ENCODE assay signal across 17 cellular contexts in the genomic region with DNA sequence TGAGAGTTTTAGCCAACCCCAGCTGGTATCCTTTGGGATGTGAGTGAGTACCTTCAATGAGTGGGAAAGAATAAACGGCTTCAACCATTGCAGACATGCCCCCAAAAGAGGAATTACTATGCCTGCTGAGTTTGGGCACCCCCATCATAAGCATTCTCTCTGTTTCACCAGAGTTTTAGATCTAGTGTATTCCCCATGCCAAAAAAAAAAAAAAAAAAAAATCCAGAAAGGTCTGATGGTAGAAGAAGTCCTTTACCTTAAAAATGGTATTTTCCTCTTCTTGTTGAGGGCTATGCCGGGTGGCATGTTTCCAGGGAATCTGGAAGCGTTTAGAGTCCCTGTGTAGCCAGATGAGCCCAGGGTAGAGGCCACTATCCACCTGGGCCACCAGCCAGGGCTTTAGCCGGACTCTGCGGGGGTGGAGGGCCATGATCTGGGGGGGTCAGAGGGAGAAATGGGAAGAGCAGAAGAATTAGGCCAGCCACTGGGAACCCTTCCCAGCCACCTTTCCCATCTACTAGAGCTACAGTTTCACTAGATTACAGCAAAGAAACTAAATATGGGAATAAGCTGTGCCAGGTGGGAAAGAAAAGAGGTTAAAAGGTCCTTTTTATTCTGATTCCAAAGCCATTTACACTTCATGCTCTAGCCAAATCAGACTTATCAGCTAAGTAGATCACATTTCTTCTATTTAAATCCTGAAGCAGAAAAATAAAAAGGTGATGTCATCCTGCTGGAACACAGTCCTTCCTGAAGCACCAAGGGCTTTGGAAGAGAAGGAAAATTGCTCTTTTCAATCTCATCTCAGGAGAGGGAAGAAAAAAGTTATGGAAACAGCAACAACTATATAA. TPM values are rescaled to one million over a fixed set of nuclear protein-coding genes. Genes with fewer than 3 reads are reported as not detected.
DNase-seq lines count a peak whose midpoint lies in the region; ATAC-seq, FAIRE-seq and TF ChIP-seq lines count a peak whose summit lies in the region.
"Had no signal": no experiment of that assay in that cellular context is flagged by ENCODE, and none has a peak within 500 bp of the region (broad histone marks: within the 10 kb centered on the region; RNA-seq: fewer than 3 reads in every experiment).

No MANE protein-coding gene starts in this region.

- CTCF ChIA-PET in endothelial cell of umbilical vein (lab: Charles Lee), result interaction anchor here (0.6 to 2.7 kb wide), 4 partner anchors 10 to 32 kb away, joined by 3 to 20 read pairs (median 6); partner anchors contain the start of gene C1orf74
- CTCF ChIA-PET in CD8-positive, alpha-beta memory T cell (lab: Charles Lee), result no interaction called here

- H4K20me1 ChIP-seq in endothelial cell of umbilical vein (replicated peaks; ENCODE audit: control insufficient read depth, extremely low read depth, insufficient read depth, low read length), result no peaks in the 10 kb centered on the region

- H3K9ac ChIP-seq in endothelial cell of umbilical vein (replicated peaks; ENCODE audit: extremely low read depth, insufficient read depth, low read length), result peak overlapping the region; percentile 91
- H3K9ac ChIP-seq in mucosa of stomach (ENCODE audit: low read length), result peak overlapping the region; percentile 42

- TF ChIP-seq CTCF in endothelial cell of umbilical vein (IDR thresholded peaks at IDR 0.05; ENCODE audit: extremely low read depth in 1 of 2, insufficient read depth in 1 of 2, low read depth in 1 of 2, low read length in 2 of 2), result no peak
- no peak for TF ChIP-seq CTCF in mucosa of descending colon (IDR thresholded peaks at IDR 0.05)

- H3K36me3 Mint-ChIP-seq in CD8-positive, alpha-beta memory T cell, result peaks cover 5 to 9% (median 6%) of the 10 kb centered on the region in 3 donors
- H3K36me3 Mint-ChIP-seq: activated naive CD8-positive, alpha-beta T cell treated with anti-CD3 and anti-CD28 coated beads, Interleukin-2, amount 10 ng/mL, durations not matched to agents 7 days and 5 days had no signal

- no peaks in the 10 kb centered on the region for H3K9me1 ChIP-seq in endothelial cell of umbilical vein (replicated peaks; ENCODE audit: control insufficient read depth, extremely low read depth, insufficient read depth, low read length)

- peak overlapping the region; percentile 99 for H3K27ac ChIP-seq in endothelial cell of umbilical vein (ENCODE audit: insufficient read depth, low read depth, low read length)
- H3K27ac ChIP-seq in CD8-positive, alpha-beta memory T cell (ENCODE audit: low read depth, low read length), result no peak overlapping the region
- H3K27ac ChIP-seq: A549, SJSA1, spleen, WERI-Rb-1 had no signal

- H2AFZ ChIP-seq in endothelial cell of umbilical vein (ENCODE audit: low read depth, low read length), result no peak overlapping the region

- POLR2A ChIA-PET in endothelial cell of umbilical vein (lab: Charles Lee), result interaction anchor here (1.5 kb wide), 1 partner anchor 39 kb away, joined by 6 read pairs; no protein-coding TSS in a partner anchor
- POLR2A ChIA-PET in CD8-positive, alpha-beta memory T cell (lab: Charles Lee), result interaction anchor here (1.1 kb wide), 1 partner anchor 16 kb away, joined by 3 read pairs; the partner anchor contains the start of gene C1orf74

- H3K79me2 ChIP-seq in endothelial cell of umbilical vein (ENCODE audit: control insufficient read depth, insufficient read depth, low read length), result no peaks in the 10 kb centered on the region

- H3K9me3 ChIP-seq in endothelial cell of umbilical vein (replicated peaks; ENCODE audit: control insufficient read depth, insufficient read depth, low read length), result no peaks in the 10 kb centered on the region
- H3K9me3 ChIP-seq in mucosa of stomach (ENCODE audit: control insufficient read depth, low read length), result no peaks in the 10 kb centered on the region
- no peaks in the 10 kb centered on the region for H3K9me3 ChIP-seq in CD8-positive, alpha-beta memory T cell (ENCODE audit: low read length)
- H3K9me3 ChIP-seq in mucosa of descending colon, result no peaks in the 10 kb centered on the region
- H3K9me3 ChIP-seq: A549, gastroesophageal sphincter, SJSA1, spleen had no signal

- H3K27me3 ChIP-seq in endothelial cell of umbilical vein (ENCODE audit: control insufficient read depth in 2 of 2, insufficient read depth in 2 of 2, low read length in 2 of 2) (no peaks in the 10 kb centered on the region), mucosa of stomach (ENCODE audit: control insufficient read depth, insufficient read depth, low read length) (no peaks in the 10 kb centered on the region)
- no peaks in the 10 kb centered on the region for H3K27me3 ChIP-seq in CD8-positive, alpha-beta memory T cell (ENCODE audit: insufficient read depth, low read length, poor library complexity, severe bottlenecking)
- H3K27me3 ChIP-seq: gastroesophageal sphincter, SJSA1 had no signal

- peak; percentile 88 for FAIRE-seq in endothelial cell of umbilical vein (lab: Jason Lieb, UNC)
- FAIRE-seq: A549 had no signal

- peak; percentile 24 for ATAC-seq in Right ventricle myocardium superior (ENCODE audit: poor library complexity)
- ATAC-seq in Right ventricle myocardium inferior, result no peak
- ATAC-seq in mucosa of descending colon, result no peak
- ATAC-seq: A549 had no signal

- H3K4me3 ChIP-seq in endothelial cell of umbilical vein (replicated peaks in 1 of 3; ENCODE audit: insufficient read depth in 1 of 3, low read depth in 1 of 3, low read length in 3 of 3) (peak overlapping the region in 2 of 3 experiments; percentile 13 to 40), mucosa of stomach (ENCODE audit: low read length) (no peak overlapping the region), mucosa of descending colon (no peak overlapping the region)
- H3K4me3 ChIP-seq in CD8-positive, alpha-beta memory T cell (ENCODE audit: low read length), result no peak overlapping the region
- H3K4me3 ChIP-seq: A549, dorsolateral prefrontal cortex, gastroesophageal sphincter, SJSA1, spleen had no signal

- H3K4me1 ChIP-seq in endothelial cell of umbilical vein (ENCODE audit: control insufficient read depth, extremely low read depth, insufficient read depth, low read length) (peaks cover 25% of the 10 kb centered on the region), mucosa of stomach (ENCODE audit: control insufficient read depth, insufficient read depth, low read length) (peaks cover 34% of the 10 kb centered on the region), mucosa of descending colon (ENCODE audit: low read depth) (no peaks in the 10 kb centered on the region)
- peaks cover 9% of the 10 kb centered on the region for H3K4me1 ChIP-seq in CD8-positive, alpha-beta memory T cell (ENCODE audit: insufficient read depth, low read length)
- H3K4me1 ChIP-seq: A549, SJSA1 had no signal

- intact Hi-C loops in Right ventricle myocardium superior (cut with DNase I) (no loop called here), Right ventricle myocardium inferior (cut with DNase I) (no loop called here), endothelial cell of umbilical vein (cut with micrococcal nuclease) (loop anchor here (2.0 kb wide), 1 partner anchor 32 kb away; no protein-coding TSS in a partner anchor), mucosa of descending colon (cut with DNase I, micrococcal nuclease) (no loop called here)

- H3K27me3 Mint-ChIP-seq in CD8-positive, alpha-beta memory T cell, result peaks cover 13 to 23% of the 10 kb centered on the region in 2 donors
- H3K27me3 Mint-ChIP-seq: activated naive CD8-positive, alpha-beta T cell treated with anti-CD3 and anti-CD28 coated beads, Interleukin-2, amount 10 ng/mL, durations not matched to agents 7 days and 5 days had no signal

- H3K4me3 Mint-ChIP-seq in CD8-positive, alpha-beta memory T cell, result no peak overlapping the region
- H3K4me3 Mint-ChIP-seq: activated naive CD8-positive, alpha-beta T cell treated with anti-CD3 and anti-CD28 coated beads, Interleukin-2, amount 10 ng/mL, durations not matched to agents 7 days and 5 days; neural crest cell had no signal

- H3K9me3 Mint-ChIP-seq in CD8-positive, alpha-beta memory T cell, result peaks cover 0 to 2% (median 0%) of the 10 kb centered on the region in 5 donors
- H3K9me3 Mint-ChIP-seq: activated naive CD8-positive, alpha-beta T cell treated with anti-CD3 and anti-CD28 coated beads, Interleukin-2, amount 10 ng/mL, durations not matched to agents 7 days and 5 days; neural crest cell had no signal

- peaks cover 0 to 1% of the 10 kb centered on the region in 2 experiments for H3K36me3 ChIP-seq in endothelial cell of umbilical vein (ENCODE audit: control insufficient read depth in 2 of 2, extremely low read depth in 1 of 2, insufficient read depth in 2 of 2, low read length in 2 of 2)
- H3K36me3 ChIP-seq in mucosa of stomach (ENCODE audit: control insufficient read depth, insufficient read depth, low read length), result peaks cover 10% of the 10 kb centered on the region
- H3K36me3 ChIP-seq in CD8-positive, alpha-beta memory T cell (ENCODE audit: insufficient read depth, low read length), result no peaks in the 10 kb centered on the region
- no peaks in the 10 kb centered on the region for H3K36me3 ChIP-seq in mucosa of descending colon (ENCODE audit: low read depth)
- H3K36me3 ChIP-seq: gastroesophageal sphincter, SJSA1, spleen, WERI-Rb-1 had no signal

- H3K27ac Mint-ChIP-seq in CD8-positive, alpha-beta memory T cell, result no peak overlapping the region
- H3K27ac Mint-ChIP-seq: activated naive CD8-positive, alpha-beta T cell treated with anti-CD3 and anti-CD28 coated beads, Interleukin-2, amount 10 ng/mL, durations not matched to agents 7 days and 5 days had no signal

- no peak for TF ChIP-seq POLR2A in endothelial cell of umbilical vein (IDR thresholded peaks at IDR 0.05; ENCODE audit: low read depth, low read length)

- DNase-seq in Right ventricle myocardium superior, result peak; percentile 50
- DNase-seq in Right ventricle myocardium inferior (ENCODE audit: missing footprints), result no peak
- DNase-seq in endothelial cell of umbilical vein (ENCODE audit: low read depth, low spot score), result peak; percentile 87
- DNase-seq in activated CD8-positive, alpha-beta memory T cell treated with anti-CD3 and anti-CD28 coated beads, Interleukin-2, amount 50 U/mL, for 4 hours, result no peak
- no peak for DNase-seq in CD8-positive, alpha-beta memory T cell
- no peak for DNase-seq in mucosa of descending colon
- DNase-seq in NCI-H1105 (lab: John Stamatoyannopoulos, UW), result no peak
- DNase-seq: activated CD8-positive, alpha-beta memory T cell treated with anti-CD3 and anti-CD28 coated beads, Interleukin-2, amount 50 U/mL, for 48 hours; activated naive CD8-positive, alpha-beta T cell treated with anti-CD3 and anti-CD28 coated beads, Interleukin-2, amount 10 ng/mL, durations not matched to agents 7 days and 5 days; spleen; WERI-Rb-1 had no signal

- peak overlapping the region; percentile 72 for H3K4me2 ChIP-seq in endothelial cell of umbilical vein (ENCODE audit: insufficient read depth, low read length)
- H3K4me2 ChIP-seq: A549 had no signal

- dilution Hi-C loops in endothelial cell of umbilical vein (cut with MboI; ENCODE audit: extremely low pct_ligation_motif_present, low sequenced_read_pairs), result no loop called here

- H3K4me1 Mint-ChIP-seq in CD8-positive, alpha-beta memory T cell, result peaks cover 5 to 11% (median 6%) of the 10 kb centered on the region in 3 donors

- no TSS peak for BruUV-seq in endothelial cell of umbilical vein (replicated peaks; lab: Mats Ljungman, UMichigan)

RNA-seq across cellular contexts. Expression of gene IRF6, which starts 4.7 kb away (rescaled TPM):
- 31.6 TPM for total RNA-seq in Right ventricle myocardium superior
- total RNA-seq in Right ventricle myocardium inferior, result 29.7 TPM
- total RNA-seq in endothelial cell of umbilical vein, result 22.1 and 42.0 TPM in 2 replicates
- polyA plus RNA-seq in endothelial cell of umbilical vein, result 55.8 and 65.0 TPM in 2 replicates
- polyA plus RNA-seq in endothelial cell of umbilical vein (2011; cell fraction: cytosol; rRNA removed), result 33.7 and 34.7 TPM in 2 replicates
- 120 and 125 TPM in 2 replicates for polyA plus RNA-seq in endothelial cell of umbilical vein (2011; cell fraction: nucleus; rRNA removed)
- 3.6 and 7.9 TPM in 2 replicates for polyA plus RNA-seq in endothelial cell of umbilical vein (2012)
- 176 and 196 TPM in 2 replicates for polyA minus RNA-seq in endothelial cell of umbilical vein
- not detected for polyA minus RNA-seq in endothelial cell of umbilical vein (2011; cell fraction: cytosol; rRNA and poly(A)+ RNA removed)
- polyA minus RNA-seq in endothelial cell of umbilical vein (2011; cell fraction: nucleus; rRNA and poly(A)+ RNA removed), result 126 and 158 TPM in 2 replicates
- 1 to 10 TPM; 1.2 TPM for total RNA-seq in CD8-positive, alpha-beta memory T cell
- polyA plus RNA-seq in CD8-positive, alpha-beta memory T cell, result 1.0 TPM
- 100 to 1,000 TPM in 1 of 3 donors, 10 to 100 TPM in 2; 42.9 to 115 (median 96.9) TPM for total RNA-seq in mucosa of descending colon
- total RNA-seq: SJSA1 had no signal

RNA-seq across cellular contexts. Expression of gene C1orf74, which starts 16.9 kb away (rescaled TPM):
- 1.9 TPM for total RNA-seq in Right ventricle myocardium superior
- 1.8 TPM for total RNA-seq in Right ventricle myocardium inferior
- 2.3 and 3.0 TPM in 2 replicates for total RNA-seq in endothelial cell of umbilical vein
- 2.4 TPM in 2 replicates for polyA plus RNA-seq in endothelial cell of umbilical vein
- polyA plus RNA-seq in endothelial cell of umbilical vein (2011; cell fraction: cytosol; rRNA removed), result 1.1 and 1.7 TPM in 2 replicates
- polyA plus RNA-seq in endothelial cell of umbilical vein (2011; cell fraction: nucleus; rRNA removed), result 12.1 and 12.6 TPM in 2 replicates
- 1.2 and 1.3 TPM in 2 replicates for polyA plus RNA-seq in endothelial cell of umbilical vein (2012)
- polyA minus RNA-seq in endothelial cell of umbilical vein, result 7.8 and 11.1 TPM in 2 replicates
- 1.1 TPM for polyA minus RNA-seq in endothelial cell of umbilical vein (2011; cell fraction: cytosol; rRNA and poly(A)+ RNA removed)
- 24.5 and 31.8 TPM in 2 replicates for polyA minus RNA-seq in endothelial cell of umbilical vein (2011; cell fraction: nucleus; rRNA and poly(A)+ RNA removed)
- 1 to 10 TPM; 2.2 TPM for total RNA-seq in CD8-positive, alpha-beta memory T cell
- polyA plus RNA-seq in CD8-positive, alpha-beta memory T cell, result 0.35 TPM
- total RNA-seq in mucosa of descending colon, result 1 to 10 TPM; 1.9 to 3.4 (median 2.7) TPM

RNA-seq across cellular contexts. Expression of gene UTP25, which starts 26.6 kb away (rescaled TPM):
- total RNA-seq in Right ventricle myocardium superior, result 2.1 TPM
- total RNA-seq in Right ventricle myocardium inferior, result 2.6 TPM
- 10.5 and 11.7 TPM in 2 replicates for total RNA-seq in endothelial cell of umbilical vein
- 5.9 and 6.6 TPM in 2 replicates for polyA plus RNA-seq in endothelial cell of umbilical vein
- polyA plus RNA-seq in endothelial cell of umbilical vein (2011; cell fraction: cytosol; rRNA removed), result 5.3 and 5.7 TPM in 2 replicates
- 23.9 and 27.8 TPM in 2 replicates for polyA plus RNA-seq in endothelial cell of umbilical vein (2011; cell fraction: nucleus; rRNA removed)
- 6.5 and 9.0 TPM in 2 replicates for polyA plus RNA-seq in endothelial cell of umbilical vein (2012)
- polyA minus RNA-seq in endothelial cell of umbilical vein, result 20.9 and 22.0 TPM in 2 replicates
- polyA minus RNA-seq in endothelial cell of umbilical vein (2011; cell fraction: cytosol; rRNA and poly(A)+ RNA removed), result 10.0 TPM
- 47.3 and 73.9 TPM in 2 replicates for polyA minus RNA-seq in endothelial cell of umbilical vein (2011; cell fraction: nucleus; rRNA and poly(A)+ RNA removed)
- 10 to 100 TPM; 14.9 to 15.2 TPM for total RNA-seq in CD8-positive, alpha-beta memory T cell
- polyA plus RNA-seq in CD8-positive, alpha-beta memory T cell, result 4.9 TPM
- total RNA-seq in mucosa of descending colon, result 1 to 10 TPM; 5.4 to 8.8 (median 6.7) TPM

RNA-seq across cellular contexts. Expression of gene TRAF3IP3, which starts 45.4 kb away (rescaled TPM):
- 0.70 TPM for total RNA-seq in Right ventricle myocardium superior
- 1.7 TPM for total RNA-seq in Right ventricle myocardium inferior
- total RNA-seq in endothelial cell of umbilical vein, result not detected in 2 replicates
- polyA plus RNA-seq in endothelial cell of umbilical vein, result not detected in 2 replicates
- not detected in 2 replicates for polyA plus RNA-seq in endothelial cell of umbilical vein (2011; cell fraction: cytosol; rRNA removed)
- polyA plus RNA-seq in endothelial cell of umbilical vein (2011; cell fraction: nucleus; rRNA removed), result not detected in 2 replicates
- polyA plus RNA-seq in endothelial cell of umbilical vein (2012), result not detected in 2 replicates
- polyA minus RNA-seq in endothelial cell of umbilical vein, result not detected in 2 replicates
- not detected for polyA minus RNA-seq in endothelial cell of umbilical vein (2011; cell fraction: cytosol; rRNA and poly(A)+ RNA removed)
- polyA minus RNA-seq in endothelial cell of umbilical vein (2011; cell fraction: nucleus; rRNA and poly(A)+ RNA removed), result not detected in 2 replicates
- total RNA-seq in CD8-positive, alpha-beta memory T cell, result 100 to 1,000 TPM; 193 to 209 TPM
- polyA plus RNA-seq in CD8-positive, alpha-beta memory T cell, result 414 TPM
- 1 to 10 TPM; 4.7 to 7.7 (median 6.4) TPM for total RNA-seq in mucosa of descending colon
- total RNA-seq: neural crest cell, SJSA1 had no signal
- polyA plus RNA-seq: A549 had no signal

Comparison
In these comparisons a context has a peak if more than half of its experiments do, and no peak if none do; other contexts are left out.
1. DNase-seq: peak in Right ventricle myocardium superior (single experiment) and endothelial cell of umbilical vein (single experiment); none in Right ventricle myocardium inferior (single experiment), activated CD8-positive, alpha-beta memory T cell treated with anti-CD3 and anti-CD28 coated beads, Interleukin-2, amount 50 U/mL, for 4 hours (single experiment), CD8-positive, alpha-beta memory T cell (0 of 5), mucosa of descending colon (0 of 3) and NCI-H1105 (single experiment).
2. H3K4me3 ChIP-seq: peak in endothelial cell of umbilical vein (2 of 3); none in mucosa of stomach (single experiment), CD8-positive, alpha-beta memory T cell (single experiment) and mucosa of descending colon (single experiment).
3. RNA of gene IRF6, which starts 4.7 kb away (total RNA-seq): 42.9 to 115 TPM in mucosa of descending colon, 22.1 to 42.0 TPM in endothelial cell of umbilical vein, 31.6 TPM in Right ventricle myocardium superior (single experiment) and 29.7 TPM in Right ventricle myocardium inferior (single experiment); 1.2 TPM in CD8-positive, alpha-beta memory T cell; every median in the first group is over 10 times any median in the second.